In the genomic region with DNA sequence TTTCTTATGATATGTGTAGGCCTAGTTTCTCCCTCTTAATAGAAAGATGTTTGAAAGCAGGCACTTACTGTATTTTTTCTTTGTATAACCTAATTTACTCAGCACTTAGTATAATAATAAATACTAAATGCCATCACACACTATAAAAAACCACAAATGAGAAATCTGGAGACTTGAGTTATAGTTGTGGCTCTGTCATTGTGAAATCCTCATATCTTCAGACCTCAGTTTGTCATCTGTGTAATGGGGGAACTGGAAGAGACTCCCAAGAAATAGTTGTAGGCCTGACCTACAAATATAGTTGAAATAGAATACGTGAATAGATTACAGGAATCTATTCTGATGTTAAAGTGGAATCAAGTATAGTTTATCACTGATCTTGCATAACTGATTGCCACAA, we compare ENCODE assay signal across 8 cellular contexts.
"Had no signal": no experiment of that assay in that cellular context is flagged by ENCODE, and none has a peak within 500 bp of the region (broad histone marks: within the 10 kb centered on the region; RNA-seq: fewer than 3 reads in every experiment).

No MANE protein-coding gene starts in this region.

- H3K9me3 Mint-ChIP-seq: GM23338, H9 had no signal

- H3K4me3 Mint-ChIP-seq: GM23338, H9 had no signal

- H3K27ac Mint-ChIP-seq: GM23338, H9 had no signal

- ATAC-seq: GM23338, K562 had no signal

- FAIRE-seq: H1, H54, HTR-8/SVneo, K562 had no signal

- DNase-seq: H9, HCEC 1CT, IMR-90 had no signal

- H3K4me2 ChIP-seq: GM23338 had no signal

- H3K4me3 ChIP-seq: GM23338, K562 had no signal
